Comparison of ENCODE assay signal across 7 cellular contexts in the genomic region with DNA sequence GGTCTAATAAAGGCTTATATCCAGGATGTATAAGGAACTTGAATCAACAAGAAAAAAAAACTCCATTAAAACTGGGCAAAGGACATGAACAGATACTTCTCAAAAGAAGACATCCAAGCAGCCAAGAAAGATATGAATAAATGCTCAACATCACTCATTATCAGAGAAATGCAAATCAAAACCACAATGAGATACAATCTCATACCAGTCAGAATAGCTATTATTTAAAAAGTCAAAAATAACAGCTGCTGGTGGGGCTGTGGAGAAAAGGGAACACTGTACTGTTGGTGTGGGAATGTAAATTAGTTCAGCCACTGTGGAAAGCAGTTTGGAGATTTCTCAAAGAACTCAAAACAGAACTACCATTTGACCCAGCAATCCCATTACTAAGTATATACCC.
A peak's percentile ranks its signal among the peaks of the same experiment; 100 is the strongest.
DNase-seq lines count a peak whose midpoint lies in the region; ATAC-seq lines count a peak whose summit lies in the region.

No MANE protein-coding gene starts in this region.

- ATAC-seq in GM18508 (IDR thresholded peaks at IDR 0.05; ENCODE audit: insufficient read depth, unreplicated experiment) = peak; percentile 57
- peak; percentile 64 for ATAC-seq in GM18909 (IDR thresholded peaks at IDR 0.05; ENCODE audit: poor library complexity, unreplicated experiment)
- peak; percentile 64 for ATAC-seq in HG02623 (IDR thresholded peaks at IDR 0.05; ENCODE audit: unreplicated experiment)
- peak; percentile 86 for ATAC-seq in HG02884 (IDR thresholded peaks at IDR 0.05; ENCODE audit: unreplicated experiment)
- peak; percentile 62 for ATAC-seq in HG03457 (IDR thresholded peaks at IDR 0.05; ENCODE audit: unreplicated experiment)

- DNase-seq in NCI-H526 (lab: John Stamatoyannopoulos, UW) (peak; percentile 24 to 37), astrocyte of the hippocampus (ENCODE audit: low read depth, low spot score) (peak; percentile 12)

Comparison
In these comparisons a context has a peak if more than half of its experiments do, and no peak if none do; other contexts are left out.
1. Peak in every context shown above with its lines: DNase-seq and ATAC-seq.